ENCODE assay signal across 8 cellular contexts in the genomic region with DNA sequence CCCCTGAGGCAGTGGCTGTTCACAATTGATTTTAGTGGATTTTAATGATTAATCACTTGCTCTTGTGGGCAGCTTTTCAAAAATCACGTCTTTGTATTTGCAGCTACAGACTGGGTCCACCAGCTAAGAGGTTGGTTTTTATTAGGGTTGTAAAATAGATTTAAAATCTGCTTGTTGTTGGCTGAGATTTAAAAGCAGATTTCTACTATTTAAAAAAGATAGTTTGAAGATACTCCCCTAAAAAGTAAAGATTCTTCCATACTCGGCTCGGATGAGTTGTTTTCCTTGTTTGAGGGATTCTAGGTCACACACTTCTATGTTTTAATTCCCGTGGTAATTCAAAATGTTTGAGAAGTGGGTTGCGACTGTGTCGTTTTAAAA. TPM values are rescaled to one million over a fixed set of nuclear protein-coding genes. Genes with fewer than 3 reads are reported as not detected.
DNase-seq lines count a peak whose midpoint lies in the region; ATAC-seq and TF ChIP-seq lines count a peak whose summit lies in the region.

No MANE protein-coding gene starts in this region.

- H4K91ac ChIP-seq in H9 (ENCODE audit: insufficient read length, low read depth, low read length) = no peak overlapping the region

- peak overlapping the region; percentile 61 for H3K9ac ChIP-seq in H9 (ENCODE audit: extremely low read depth, insufficient read length, low read length)

- no peak for TF ChIP-seq CTCF in H9 (conservative IDR thresholded peaks at IDR 0.05)
- no peak for TF ChIP-seq CTCF in activated B cell treated with CpG ODN at 0.5 μM for 24 hours (IDR thresholded peaks at IDR 0.05)

- H3K4me3 Mint-ChIP-seq in H9 (peak overlapping the region; percentile 85 to 89), activated B cell treated with CpG ODN at 0.5 μM for 24 hours (peak overlapping the region; percentile 92)

- H3K4me1 ChIP-seq in H9 (ENCODE audit: insufficient read depth, low read length) = no peaks in the 10 kb centered on the region
- peaks cover 3% of the 10 kb centered on the region for H3K4me1 ChIP-seq in right cardiac atrium (ENCODE audit: control insufficient read depth, insufficient read depth, low read length)

- H3K79me2 ChIP-seq in H9 (ENCODE audit: insufficient read depth, low read length) = no peaks in the 10 kb centered on the region; the same call in 1 of the 2 replicates

- no peak overlapping the region for H2AFZ ChIP-seq in H9 (ENCODE audit: low read length)

- no peak overlapping the region for H3T11ph ChIP-seq in H9 (ENCODE audit: low read length)

- DNase-seq in H9 = no peak
- DNase-seq in activated B cell treated with CpG ODN at 0.5 μM for 24 hours = no peak
- no peak for DNase-seq in right cardiac atrium
- no peak for DNase-seq in effector CD8-positive, alpha-beta T cell (lab: John Stamatoyannopoulos, UW)
- DNase-seq in stimulated activated CD4-positive, alpha-beta T cell treated with anti-CD3 and anti-CD28 coated beads, Interleukin-15, amount 100 ng/mL, for 24 hours = no peak
- no peak for DNase-seq in activated CD4-positive, alpha-beta T cell treated with anti-CD3 and anti-CD28 coated beads for 48 hours

- no peak overlapping the region for H4K5ac ChIP-seq in H9 (ENCODE audit: insufficient read length, low read depth, low read length)

- H3K23ac ChIP-seq in H9 (ENCODE audit: insufficient read length, low read depth, low read length) = no peak overlapping the region

- H3K27me3 Mint-ChIP-seq in H9 (ENCODE audit: low read depth) = no peaks in the 10 kb centered on the region
- H3K27me3 Mint-ChIP-seq in activated B cell treated with CpG ODN at 0.5 μM for 24 hours = no peaks in the 10 kb centered on the region

- H4K8ac ChIP-seq in H9 (replicated peaks; ENCODE audit: insufficient read length, low read depth, low read length) = no peak overlapping the region

- H3K56ac ChIP-seq in H9 (ENCODE audit: insufficient read length, low read depth, low read length) = no peak overlapping the region

- H3K9me3 Mint-ChIP-seq in H9 (no peaks in the 10 kb centered on the region), activated B cell treated with CpG ODN at 0.5 μM for 24 hours (no peaks in the 10 kb centered on the region)

- POLR2A ChIA-PET in activated B cell treated with CpG ODN at 0.5 μM for 24 hours (lab: Charles Lee) = interaction anchor here (1.1 to 3.2 kb wide), 13 partner anchors 9 to 549 kb away, joined by 3 to 39 read pairs (median 7); a partner anchor contains a TSS

- peak overlapping the region; percentile 53 to 95 (median 86); a peak in 5 of 7 replicates for H3K27ac Mint-ChIP-seq in H9
- H3K27ac Mint-ChIP-seq in activated B cell treated with CpG ODN at 0.5 μM for 24 hours = peak overlapping the region; percentile 92

- H3K18ac ChIP-seq in H9 (ENCODE audit: insufficient read length, low read depth, low read length) = no peak overlapping the region

- ATAC-seq in activated B cell treated with CpG ODN at 0.5 μM for 24 hours (ENCODE audit: low read depth) (no peak), right cardiac atrium (no peak), HG03460 (IDR thresholded peaks at IDR 0.05; ENCODE audit: unreplicated experiment) (no peak)

- intact Hi-C loops in activated B cell treated with CpG ODN at 0.5 μM for 24 hours (cut with micrococcal nuclease) = loop anchor here (2.0 to 5.0 kb wide), 5 partner anchors 110 to 725 kb away; a partner anchor contains a TSS
- intact Hi-C loops in right cardiac atrium (cut with DNase I) = no loop called here

- H2BK5ac ChIP-seq in H9 (ENCODE audit: insufficient read length, low read length) = no peak overlapping the region

- H3K27ac ChIP-seq in H9 (ENCODE audit: insufficient read length, low read depth, low read length) (no peak overlapping the region), right cardiac atrium (ENCODE audit: low read length) (peak overlapping the region; percentile 76), skin epidermis (peak overlapping the region in 20 of 21 experiments; percentile 72 to 98 (median 95))

- WGBS in H9 (ENCODE audit: extremely low coverage, insufficient read length, low lambda C conversion rate) = no CpG with 5 or more reads among the region's 6 CpGs
- WGBS in right cardiac atrium = 27% methylated on average over 6 of the region's 6 CpGs

- H3K27me3 ChIP-seq in H9 (ENCODE audit: insufficient read depth, low read length) = no peaks in the 10 kb centered on the region
- H3K27me3 ChIP-seq in right cardiac atrium (ENCODE audit: control insufficient read depth, insufficient read depth) = no peaks in the 10 kb centered on the region

- CTCF ChIA-PET in activated B cell treated with CpG ODN at 0.5 μM for 24 hours (lab: Charles Lee) = interaction anchor here (3.1 kb wide), 1 partner anchor 168 kb away, joined by 15 read pairs; no protein-coding TSS in a partner anchor

- H2BK120ac ChIP-seq in H9 (ENCODE audit: low read depth, low read length, poor library complexity, severe bottlenecking) = no peak overlapping the region

- H3K4ac ChIP-seq in H9 (ENCODE audit: low read depth, low read length) = no peak overlapping the region

- H2AK5ac ChIP-seq in H9 (ENCODE audit: insufficient read length, low read length) = no peak overlapping the region

- H3K14ac ChIP-seq in H9 (ENCODE audit: insufficient read depth, low read length) = no peak overlapping the region

- peaks cover 6 to 8% of the 10 kb centered on the region in 2 experiments; a peak in 3 of 4 replicates for H3K4me1 Mint-ChIP-seq in H9
- peaks cover 32% of the 10 kb centered on the region for H3K4me1 Mint-ChIP-seq in activated B cell treated with CpG ODN at 0.5 μM for 24 hours

- no peak overlapping the region for H2BK15ac ChIP-seq in H9 (ENCODE audit: low read depth, low read length)

- peak overlapping the region; percentile 65 for H3K4me2 ChIP-seq in H9 (ENCODE audit: insufficient read depth, insufficient read length, low read length)

- H3K9me3 ChIP-seq in H9 (ENCODE audit: control insufficient read depth, low read depth, low read length) = no peaks in the 10 kb centered on the region
- no peaks in the 10 kb centered on the region for H3K9me3 ChIP-seq in right cardiac atrium (ENCODE audit: control insufficient read depth, low read length)

- H2BK12ac ChIP-seq in H9 (ENCODE audit: insufficient read length, low read depth, low read length) = no peak overlapping the region

- no peaks in the 10 kb centered on the region for H4K20me1 ChIP-seq in H9 (ENCODE audit: control insufficient read depth, insufficient read depth, insufficient read length)

- no peaks in the 10 kb centered on the region for H3K23me2 ChIP-seq in H9 (ENCODE audit: insufficient read length, low read depth, low read length, poor library complexity, severe bottlenecking)

- H3K36me3 Mint-ChIP-seq in H9 (ENCODE audit: insufficient read depth in 1 of 3, low read depth in 3 of 3) (peaks cover 0 to 8% (median 0%) of the 10 kb centered on the region in 3 experiments; a peak in 2 of 7 replicates), activated B cell treated with CpG ODN at 0.5 μM for 24 hours (ENCODE audit: low read depth) (peaks cover 11% of the 10 kb centered on the region)

- H3K4me3 ChIP-seq in right cardiac atrium (ENCODE audit: low read length) (peak overlapping the region; percentile 90), skin epidermis (peak overlapping the region; percentile 77 to 100 (median 99))

- no peak overlapping the region for H2BK20ac ChIP-seq in H9 (ENCODE audit: low read depth, low read length, poor library complexity, severe bottlenecking)

- no peaks in the 10 kb centered on the region for H3K79me1 ChIP-seq in H9 (ENCODE audit: insufficient read depth, low read depth, low read length, poor library complexity, severe bottlenecking)

RNA-seq across cellular contexts. Expression of a gene that starts 1.7 kb away (rescaled TPM):
- total RNA-seq in H9 (2021) = 17.2 and 17.7 TPM in 2 replicates
- total RNA-seq in activated B cell treated with CpG ODN at 0.5 μM for 24 hours = 31.6 and 33.9 TPM in 2 replicates
- 100 to 1,000 TPM; 105 to 179 (median 160) TPM for total RNA-seq in right cardiac atrium
- polyA plus RNA-seq in right cardiac atrium = 44.4 TPM
